Comparison of ENCODE assay signal across 26 cellular contexts in the genomic region with DNA sequence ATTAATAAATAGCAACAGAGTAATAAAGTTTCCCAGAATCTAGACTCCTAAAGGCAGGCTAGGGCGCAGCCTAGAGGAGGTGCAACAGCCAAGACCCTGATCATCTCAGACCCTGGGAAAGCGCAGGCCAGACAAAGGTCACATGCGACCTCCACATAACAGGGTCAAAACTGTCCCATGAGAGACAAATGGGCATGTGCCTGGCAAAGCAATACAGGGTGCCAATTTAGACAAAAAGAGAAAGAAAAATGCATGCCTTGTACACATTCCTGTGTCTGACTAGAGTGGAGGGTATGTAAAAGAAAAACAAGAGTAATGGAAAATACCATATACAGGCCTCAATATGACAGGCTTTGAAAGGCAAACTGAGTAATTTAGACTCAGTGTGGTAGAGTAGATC. TPM values are rescaled to one million over a fixed set of nuclear protein-coding genes. Genes with fewer than 3 reads are reported as not detected.
DNase-seq lines count a peak whose midpoint lies in the region; ATAC-seq, FAIRE-seq and TF ChIP-seq lines count a peak whose summit lies in the region.
"Had no signal": no experiment of that assay in that cellular context is flagged by ENCODE, and none has a peak within 500 bp of the region (broad histone marks: within the 10 kb centered on the region; RNA-seq: fewer than 3 reads in every experiment).

No MANE protein-coding gene starts in this region.

- H3K4me1 ChIP-seq in astrocyte (ENCODE audit: insufficient read depth, low read length) (peaks cover 14% of the 10 kb centered on the region), thoracic aorta (ENCODE audit: control insufficient read depth in 1 of 2, low read depth in 2 of 2) (peaks cover 38 to 83% of the 10 kb centered on the region in 2 donors), body of pancreas (peaks cover 55% of the 10 kb centered on the region)
- H3K4me1 ChIP-seq: BE2C had no signal

- H3K36me3 ChIP-seq in astrocyte (ENCODE audit: insufficient read depth, low read length) (no peaks in the 10 kb centered on the region), thoracic aorta (no peaks in the 10 kb centered on the region), WERI-Rb-1 (no peaks in the 10 kb centered on the region), body of pancreas (replicated peaks in 1 of 2; ENCODE audit: insufficient read depth in 1 of 2, low read depth in 2 of 2) (no peaks in the 10 kb centered on the region)
- H3K36me3 ChIP-seq: BE2C, cardiac muscle cell, heart right ventricle had no signal

- H3K27me3 Mint-ChIP-seq in astrocyte (ENCODE audit: low read depth, unreplicated experiment) = no peaks in the 10 kb centered on the region
- H3K27me3 Mint-ChIP-seq: stimulated activated naive B cell treated with anti-CD40 and anti-IgM and Interleukin-4, amounts not matched to agents 10 μg/mL and 1 μg/mL and 100 μg/mL, for 72 hours had no signal

- H3K27ac ChIP-seq in astrocyte (ENCODE audit: low read depth, low read length) (peak overlapping the region; percentile 72), thoracic aorta (peak overlapping the region; percentile 87), WERI-Rb-1 (no peak overlapping the region), body of pancreas (peak overlapping the region in 1 of 4 donors; percentile 82)
- H3K27ac ChIP-seq: cardiac muscle cell, heart right ventricle, SK-N-MC had no signal

- no peaks in the 10 kb centered on the region for H4K20me1 ChIP-seq in astrocyte (ENCODE audit: insufficient read depth, low read length)

- H3K27me3 ChIP-seq in astrocyte (ENCODE audit: insufficient read depth, low read length) = no peaks in the 10 kb centered on the region
- no peaks in the 10 kb centered on the region for H3K27me3 ChIP-seq in thoracic aorta (replicated peaks; ENCODE audit: insufficient read depth)
- H3K27me3 ChIP-seq in WERI-Rb-1 (ENCODE audit: insufficient read depth, low read depth, severe bottlenecking) = no peaks in the 10 kb centered on the region
- no peaks in the 10 kb centered on the region for H3K27me3 ChIP-seq in body of pancreas
- H3K27me3 ChIP-seq: cardiac muscle cell, heart right ventricle had no signal

- H3K9me3 ChIP-seq in astrocyte (ENCODE audit: insufficient read depth, low read depth, low read length) (no peaks in the 10 kb centered on the region), thoracic aorta (no peaks in the 10 kb centered on the region), WERI-Rb-1 (ENCODE audit: severe bottlenecking) (no peaks in the 10 kb centered on the region), body of pancreas (no peaks in the 10 kb centered on the region)
- H3K9me3 ChIP-seq: BE2C, heart right ventricle had no signal

- H3K4me2 ChIP-seq in astrocyte (ENCODE audit: low read length) = peak overlapping the region; percentile 36

- peaks cover 31% of the 10 kb centered on the region for H3K4me1 Mint-ChIP-seq in astrocyte (ENCODE audit: low read depth, unreplicated experiment)

- no peaks in the 10 kb centered on the region for H3K79me2 ChIP-seq in astrocyte (ENCODE audit: insufficient read depth, low read length)

- DNase-seq in GM03348 (ENCODE audit: low spot score) = peak; percentile 11
- peak; percentile 82 for DNase-seq in astrocyte (ENCODE audit: low read depth)
- peak; percentile 2 to 31 for DNase-seq in foreskin fibroblast
- DNase-seq in thoracic aorta (ENCODE audit: low spot score) = no peak
- no peak for DNase-seq in WERI-Rb-1
- no peak for DNase-seq in body of pancreas
- DNase-seq: activated CD8-positive, alpha-beta memory T cell treated with anti-CD3 and anti-CD28 coated beads for 24 hours; activated naive CD4-positive, alpha-beta T cell treated with anti-CD3 and anti-CD28 coated beads, Interleukin-2, amount 50 U/mL, for 16 hours; activated T-cell treated with anti-CD3 and anti-CD28 coated beads, Interleukin-2, amount 50 U/mL, for 72 hours; BE2C; GDM1; heart right ventricle; MM.1S; NCI-H187; NCI-H446; stimulated activated naive B cell treated with anti-CD40 and anti-IgM and Interleukin-4, amounts not matched to agents 10 μg/mL and 1 μg/mL and 100 μg/mL, for 72 hours; T-helper 9 cell had no signal

- H3K4me3 Mint-ChIP-seq in astrocyte (ENCODE audit: unreplicated experiment) = peak overlapping the region; percentile 31
- H3K4me3 Mint-ChIP-seq: activated T-cell treated with anti-CD3 and anti-CD28 coated beads, Interleukin-2, amount 50 U/mL, for 72 hours; stimulated activated naive B cell treated with anti-CD40 and anti-IgM and Interleukin-4, amounts not matched to agents 10 μg/mL and 1 μg/mL and 100 μg/mL, for 72 hours had no signal

- H3K4me3 ChIP-seq in astrocyte (ENCODE audit: insufficient read depth, low read depth, low read length) (no peak overlapping the region), foreskin fibroblast (ENCODE audit: low read depth in 1 of 2, low read length in 2 of 2) (no peak overlapping the region), thoracic aorta (no peak overlapping the region), WERI-Rb-1 (ENCODE audit: low read depth, low read length) (no peak overlapping the region), body of pancreas (no peak overlapping the region)
- H3K4me3 ChIP-seq: cardiac muscle cell, GM12878, heart right ventricle, lung, SK-N-MC had no signal

- TF ChIP-seq CTCF in astrocyte (IDR thresholded peaks at IDR 0.05; ENCODE audit: insufficient read depth, low read depth, low read length) (no peak), foreskin fibroblast (IDR thresholded peaks at IDR 0.05; ENCODE audit: low read depth, low read length) (no peak), thoracic aorta (IDR thresholded peaks at IDR 0.05) (no peak), WERI-Rb-1 (IDR thresholded peaks at IDR 0.05; ENCODE audit: low read depth, low read length) (no peak), body of pancreas (IDR thresholded peaks at IDR 0.05) (no peak)

- FAIRE-seq in astrocyte (lab: Jason Lieb, UNC) = no peak
- FAIRE-seq: GM12878, H1, HepG2 had no signal

- intact Hi-C loops in body of pancreas (cut with DNase I) = no loop called here

- no peaks in the 10 kb centered on the region for H3K36me3 Mint-ChIP-seq in astrocyte (ENCODE audit: low read depth, unreplicated experiment)
- H3K36me3 Mint-ChIP-seq: stimulated activated naive B cell treated with anti-CD40 and anti-IgM and Interleukin-4, amounts not matched to agents 10 μg/mL and 1 μg/mL and 100 μg/mL, for 72 hours had no signal

- WGBS in body of pancreas, 2 donors = 70 to 79% methylated on average over 3 of the region's 3 CpGs

- TF ChIP-seq POLR2A in GM18505 (IDR thresholded peaks at IDR 0.05; ENCODE audit: borderline replicate concordance, extremely low read depth, insufficient read depth, insufficient read length) (no peak), body of pancreas (IDR thresholded peaks at IDR 0.05) (no peak)

- no peak overlapping the region for H2AFZ ChIP-seq in astrocyte (ENCODE audit: low read depth, low read length)

- peak overlapping the region; percentile 32 for H3K9ac ChIP-seq in astrocyte (ENCODE audit: low read length)

- peak overlapping the region; percentile 90 for H3K27ac Mint-ChIP-seq in astrocyte (ENCODE audit: unreplicated experiment)
- H3K27ac Mint-ChIP-seq: activated T-cell treated with anti-CD3 and anti-CD28 coated beads, Interleukin-2, amount 50 U/mL, for 72 hours; stimulated activated naive B cell treated with anti-CD40 and anti-IgM and Interleukin-4, amounts not matched to agents 10 μg/mL and 1 μg/mL and 100 μg/mL, for 72 hours had no signal

- ATAC-seq in thoracic aorta (ENCODE audit: insufficient number of reproducible peaks, low FRiP score, low read depth) (peak; percentile 90), HG03439 (IDR thresholded peaks at IDR 0.05; ENCODE audit: unreplicated experiment) (no peak), GM18505 (IDR thresholded peaks at IDR 0.05; ENCODE audit: unreplicated experiment) (no peak), body of pancreas (no peak)
- ATAC-seq: activated T-cell treated with anti-CD3 and anti-CD28 coated beads, Interleukin-2, amount 50 U/mL, for 72 hours; GM12878; HepG2; sciatic nerve; stimulated activated naive B cell treated with anti-CD40 and anti-IgM and Interleukin-4, amounts not matched to agents 10 μg/mL and 1 μg/mL and 100 μg/mL, for 72 hours had no signal

- no peaks in the 10 kb centered on the region for H3K9me3 Mint-ChIP-seq in astrocyte (ENCODE audit: unreplicated experiment)
- H3K9me3 Mint-ChIP-seq: activated T-cell treated with anti-CD3 and anti-CD28 coated beads, Interleukin-2, amount 50 U/mL, for 72 hours; stimulated activated naive B cell treated with anti-CD40 and anti-IgM and Interleukin-4, amounts not matched to agents 10 μg/mL and 1 μg/mL and 100 μg/mL, for 72 hours had no signal

RNA-seq across cellular contexts. Expression of a gene that starts 22.2 kb away (rescaled TPM):
- total RNA-seq in astrocyte = 6.9 and 7.1 TPM in 2 replicates
- total RNA-seq in thoracic aorta = 10 to 100 TPM; 28.2 to 48.5 TPM
- 10 to 100 TPM in 1 of 2 donors, 1 to 10 TPM in 1; 5.9 to 12.2 TPM for total RNA-seq in body of pancreas

Comparison
In these comparisons a context has a peak if more than half of its experiments do, and no peak if none do; other contexts are left out.
1. DNase-seq: peak in GM03348 (single experiment), astrocyte (single experiment) and foreskin fibroblast (2 of 2); none in thoracic aorta (single experiment), WERI-Rb-1 (single experiment) and body of pancreas (0 of 4).